Comparison of ENCODE assay signal across 8 cellular contexts in genomic region chr16:57184890-57185445, GRCh38. TPM values are rescaled to one million over a fixed set of nuclear protein-coding genes. Genes with fewer than 3 reads are reported as not detected.
DNase-seq lines count a peak whose midpoint lies in the region; ATAC-seq, FAIRE-seq and TF ChIP-seq lines count a peak whose summit lies in the region.

No MANE protein-coding gene starts in this region.

- no peaks in the 10 kb centered on the region for H4K20me1 ChIP-seq in OCI-LY1 (ENCODE audit: insufficient read depth, low read length)

- no peaks in the 10 kb centered on the region for H3K9me3 ChIP-seq in OCI-LY1 (ENCODE audit: low read length)
- no peaks in the 10 kb centered on the region for H3K9me3 ChIP-seq in pancreas

- no peak for ATAC-seq in pancreas

- H3K4me3 Mint-ChIP-seq in Calu3 (ENCODE audit: low read depth, unreplicated experiment): peak overlapping the region; percentile 93
- H3K4me3 Mint-ChIP-seq in endothelial cell (ENCODE audit: unreplicated experiment): peak overlapping the region; percentile 100

- H3K27me3 Mint-ChIP-seq in Calu3 (ENCODE audit: unreplicated experiment): no peaks in the 10 kb centered on the region
- peaks cover 15% of the 10 kb centered on the region for H3K27me3 Mint-ChIP-seq in endothelial cell (ENCODE audit: unreplicated experiment)

- H3K36me3 ChIP-seq in OCI-LY1 (ENCODE audit: insufficient read depth, low read length) (0 out of 2 replicates have a peak, but pooled peaks cover 4% of the 10 kb centered on the region), pancreas (no peaks in the 10 kb centered on the region)

- H3K9ac ChIP-seq in OCI-LY1 (ENCODE audit: low read length): peak overlapping the region; percentile 92

- H2AFZ ChIP-seq in OCI-LY1 (ENCODE audit: low read length): no peak overlapping the region

- no peaks in the 10 kb centered on the region for H3K9me3 Mint-ChIP-seq in Calu3 (ENCODE audit: low read depth, unreplicated experiment)
- H3K9me3 Mint-ChIP-seq in endothelial cell (ENCODE audit: unreplicated experiment): no peaks in the 10 kb centered on the region

- DNase-seq in Calu3: peak; percentile 20
- no peak for DNase-seq in endothelial cell (ENCODE audit: low spot score)
- no peak for DNase-seq in pancreas
- no peak for DNase-seq in T1000 (lab: John Stamatoyannopoulos, UW)
- no peak for DNase-seq in GM10266 (ENCODE audit: extremely low spot score)
- DNase-seq in NCI-H1048 (lab: John Stamatoyannopoulos, UW): no peak
- no peak for DNase-seq in activated CD8-positive, alpha-beta memory T cell treated with anti-CD3 and anti-CD28 coated beads, Interleukin-2, amount 50 U/mL, for 48 hours

- peak overlapping the region; percentile 76 for H3K4me3 ChIP-seq in OCI-LY1 (ENCODE audit: low read depth, low read length, poor library complexity, severe bottlenecking)
- peak overlapping the region; percentile 79 to 95 (median 89) for H3K4me3 ChIP-seq in pancreas

- peaks cover 30% of the 10 kb centered on the region for H3K4me1 ChIP-seq in OCI-LY1 (ENCODE audit: insufficient read depth, low read length, severe bottlenecking)
- H3K4me1 ChIP-seq in pancreas: peaks cover 0 to 5% (median 5%) of the 10 kb centered on the region in 3 donors

- peak overlapping the region; percentile 98 for H3K4me2 ChIP-seq in OCI-LY1 (ENCODE audit: low read length)

- no TSS peak for BruUV-seq in Calu3 (replicated peaks; lab: Mats Ljungman, UMichigan)

- intact Hi-C loops in Calu3 (cut with micrococcal nuclease; ENCODE audit: unreplicated experiment) (loop anchor here (10.0 kb wide), 1 partner anchor 230 kb away; no protein-coding TSS in a partner anchor), pancreas (cut with DNase I) (no loop called here)

- H3K27ac Mint-ChIP-seq in Calu3 (ENCODE audit: unreplicated experiment) (peak overlapping the region; percentile 87), endothelial cell (ENCODE audit: unreplicated experiment) (peak overlapping the region; percentile 99)

- H3K27me3 ChIP-seq in OCI-LY1 (ENCODE audit: insufficient read depth, low read length) (no peaks in the 10 kb centered on the region), pancreas (no peaks in the 10 kb centered on the region)

- WGBS in pancreas, 2 donors: 7 to 10% methylated on average over 15 of the region's 15 CpGs

- peak overlapping the region; percentile 34 for H3K27ac ChIP-seq in OCI-LY1 (ENCODE audit: low read depth, low read length, poor library complexity, severe bottlenecking)
- peak overlapping the region; percentile 74 to 95 (median 86) for H3K27ac ChIP-seq in pancreas

- peaks cover 18% of the 10 kb centered on the region for H3K4me1 Mint-ChIP-seq in Calu3 (ENCODE audit: low read depth, unreplicated experiment)
- H3K4me1 Mint-ChIP-seq in endothelial cell (ENCODE audit: unreplicated experiment): peaks cover 28% of the 10 kb centered on the region

- CTCF ChIA-PET in Calu3 (lab: Charles Lee): interaction anchor here (0.7 to 1.4 kb wide), 4 partner anchors 35 to 192 kb away, joined by 3 to 9 read pairs (median 4); partner anchors contain the start of gene ARL2BP

- H3F3A ChIP-seq in OCI-LY1 (ENCODE audit: insufficient read depth, low read length): no peaks in the 10 kb centered on the region

- no peaks in the 10 kb centered on the region for H3K9me2 ChIP-seq in OCI-LY1 (ENCODE audit: low read depth, low read length)

- FAIRE-seq in pancreas (lab: Jason Lieb, UNC): no peak

- H3K36me3 Mint-ChIP-seq in Calu3 (ENCODE audit: insufficient read depth, unreplicated experiment): peaks cover 37% of the 10 kb centered on the region
- H3K36me3 Mint-ChIP-seq in endothelial cell (ENCODE audit: low read depth, unreplicated experiment): peaks cover 6% of the 10 kb centered on the region

- TF ChIP-seq CTCF in Calu3 (IDR thresholded peaks at IDR 0.05; ENCODE audit: unreplicated experiment) (no peak), OCI-LY1 (IDR thresholded peaks at IDR 0.05; ENCODE audit: low read length) (no peak), endothelial cell (IDR thresholded peaks at IDR 0.05; ENCODE audit: unreplicated experiment) (no peak), pancreas (IDR thresholded peaks at IDR 0.05) (no peak), GM10266 (IDR thresholded peaks at IDR 0.05; ENCODE audit: control insufficient read depth, insufficient read depth, low read depth, missing control alignments) (no peak)

- peaks cover 74% of the 10 kb centered on the region for H3K79me2 ChIP-seq in OCI-LY1 (ENCODE audit: insufficient read depth, low read length)

RNA-seq across cellular contexts. Expression of gene PSME3IP1, which starts 0.9 kb away (rescaled TPM):
- total RNA-seq in Calu3 (2022): 171 and 177 TPM in 2 replicates
- 84.8 TPM for total RNA-seq in endothelial cell (ENCODE audit: unreplicated experiment)
- total RNA-seq in pancreas: 10 to 100 TPM; 27.9 to 39.2 (median 29.7) TPM
- polyA plus RNA-seq in pancreas: 10 to 100 TPM; 38.5 to 63.3 TPM

RNA-seq across cellular contexts. Expression of gene RSPRY1, which starts 1.2 kb away (rescaled TPM):
- total RNA-seq in Calu3 (2022): 43.6 and 47.4 TPM in 2 replicates
- 63.0 TPM for total RNA-seq in endothelial cell (ENCODE audit: unreplicated experiment)
- 10 to 100 TPM; 16.7 to 21.9 (median 19.2) TPM for total RNA-seq in pancreas
- 10 to 100 TPM in 1 of 2 donors, 1 to 10 TPM in 1; 6.9 to 12.5 TPM for polyA plus RNA-seq in pancreas
